ENCODE assay signal across 13 cellular contexts in genomic region chr3:128372707-128373533, GRCh38.
"Had no signal": no experiment of that assay in that cellular context is flagged by ENCODE, and none has a peak within 500 bp of the region (broad histone marks: within the 10 kb centered on the region; RNA-seq: fewer than 3 reads in every experiment).

No MANE protein-coding gene starts in this region.

- H3K4me3 ChIP-seq: colonic mucosa, tibial artery had no signal

- H3K4me1 ChIP-seq: colonic mucosa had no signal

- FAIRE-seq: TTC549, urothelium cell line had no signal

- H3K36me3 ChIP-seq: colonic mucosa, neutrophil had no signal

- H3K27me3 ChIP-seq: colonic mucosa, neutrophil, tibial artery had no signal

- DNase-seq: activated CD4-positive, alpha-beta T cell treated with anti-CD3 and anti-CD28 coated beads, Interleukin-2, amount 50 U/mL, for 4 hours; activated T-cell treated with anti-CD3 and anti-CD28 coated beads, Interleukin-2, amount 50 U/mL, for 48 hours; caudate nucleus; colonic mucosa; islet precursor cell; stimulated activated CD4-positive, alpha-beta T cell treated with anti-CD3 and anti-CD28 coated beads, Interleukin-12 subunit alpha, Interleukin-12 subunit beta, amount 100 ng/mL, for 4 hours; stimulated activated CD4-positive, alpha-beta T cell treated with anti-CD3 and anti-CD28 coated beads, Interleukin-2, amount 100 ng/mL, for 24 hours; SW 1271; tibial artery had no signal

- H3K9me3 ChIP-seq: colonic mucosa, neutrophil, tibial artery had no signal

- ATAC-seq: esophagus mucosa had no signal

- H3K27ac ChIP-seq: colonic mucosa, neutrophil, tibial artery had no signal
